8 cellular contexts compared by ENCODE assay signal in the genomic region with DNA sequence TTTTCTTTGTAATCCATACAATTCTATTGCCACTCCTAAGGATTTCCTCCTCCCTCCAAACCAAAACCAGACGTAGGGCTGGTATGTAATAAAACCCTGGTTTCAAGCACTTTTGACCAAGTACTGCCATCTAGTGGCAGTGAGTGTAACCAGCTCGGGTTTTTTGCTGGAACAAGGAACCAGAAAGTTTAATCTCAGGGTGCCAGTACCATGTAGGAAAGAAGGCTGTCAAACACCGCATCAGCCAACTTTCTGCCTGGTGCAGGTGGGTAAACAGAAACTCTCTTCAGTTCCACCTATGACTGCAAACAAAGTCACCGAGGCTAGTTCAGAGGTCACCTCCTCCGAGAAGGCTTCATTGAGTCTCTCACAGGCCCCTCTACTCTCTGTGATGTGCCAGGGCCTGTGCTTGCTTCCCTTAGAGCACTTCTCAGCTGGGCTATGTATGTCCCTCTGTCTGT. TPM values are rescaled to one million over a fixed set of nuclear protein-coding genes. Genes with fewer than 3 reads are reported as not detected.
DNase-seq lines count a peak whose midpoint lies in the region; ATAC-seq, FAIRE-seq and TF ChIP-seq lines count a peak whose summit lies in the region.

No MANE protein-coding gene starts in this region.

- H3K27me3 ChIP-seq in MM.1S (replicated peaks; ENCODE audit: insufficient read depth, low read length) (no peaks in the 10 kb centered on the region), prostate gland (replicated peaks; ENCODE audit: insufficient read depth) (no peaks in the 10 kb centered on the region)

- H3K4me1 ChIP-seq in MM.1S (ENCODE audit: low read length) (no peaks in the 10 kb centered on the region), prostate gland (replicated peaks) (no peaks in the 10 kb centered on the region)

- TF ChIP-seq CTCF in AG04449 (IDR thresholded peaks at IDR 0.05; ENCODE audit: insufficient read depth, low read length, missing control alignments) (peak; percentile 78), MM.1S (IDR thresholded peaks at IDR 0.05; ENCODE audit: low read length) (peak; percentile 86), prostate gland (IDR thresholded peaks at IDR 0.05) (peak; percentile 43 to 82 (median 72))

- ATAC-seq in activated naive CD8-positive, alpha-beta T cell treated with anti-CD3 and anti-CD28 coated beads, Interleukin-2, amount 50 U/mL, for 24 hours = no peak
- ATAC-seq in Right ventricle myocardium superior (ENCODE audit: poor library complexity) = peak; percentile 85
- no peak for ATAC-seq in GM21717 (IDR thresholded peaks at IDR 0.05; ENCODE audit: unreplicated experiment)

- H3K27me3 Mint-ChIP-seq in activated naive CD8-positive, alpha-beta T cell treated with anti-CD3 and anti-CD28 coated beads, Interleukin-2, amount 50 U/mL, for 24 hours = no peaks in the 10 kb centered on the region

- H3K79me2 ChIP-seq in MM.1S (ENCODE audit: low read length) = no peaks in the 10 kb centered on the region

- no peaks in the 10 kb centered on the region for H3K4me1 Mint-ChIP-seq in activated naive CD8-positive, alpha-beta T cell treated with anti-CD3 and anti-CD28 coated beads, Interleukin-2, amount 50 U/mL, for 24 hours

- no peak for DNase-seq in AG04449 (ENCODE audit: low read depth, low spot score)
- DNase-seq in GM18507 (ENCODE audit: extremely low spot score, insufficient read length, low read depth) = no peak
- DNase-seq in MM.1S = peak; percentile 76
- peak; percentile 78 for DNase-seq in SKM-1 treated with dmso at 0.1 percent for 144 hours (lab: John Stamatoyannopoulos, UW; ENCODE audit: unreplicated experiment)
- DNase-seq in activated naive CD8-positive, alpha-beta T cell treated with anti-CD3 and anti-CD28 coated beads, Interleukin-2, amount 50 U/mL, for 24 hours = peak; percentile 55
- DNase-seq in Right ventricle myocardium superior = no peak
- peak; percentile 43 for DNase-seq in prostate gland (ENCODE audit: low spot score)

- H3K27ac ChIP-seq in MM.1S (ENCODE audit: low read length) = no peak overlapping the region
- no peak overlapping the region for H3K27ac ChIP-seq in prostate gland

- H3K9me3 ChIP-seq in MM.1S (replicated peaks; ENCODE audit: insufficient read depth, low read length) (no peaks in the 10 kb centered on the region), prostate gland (no peaks in the 10 kb centered on the region)

- CTCF ChIA-PET in AG04449 (lab: Yijun Ruan, JAX) = interaction anchor here (0.6 to 12.6 kb wide), 17 partner anchors 8 to 159 kb away, joined by 3 to 247 read pairs (median 4); a partner anchor contains a TSS

- FAIRE-seq in GM18507 (lab: Jason Lieb, UNC) = peak; percentile 91

- H3K4me3 Mint-ChIP-seq in activated naive CD8-positive, alpha-beta T cell treated with anti-CD3 and anti-CD28 coated beads, Interleukin-2, amount 50 U/mL, for 24 hours = no peak overlapping the region

- no peak overlapping the region for H3K4me2 ChIP-seq in MM.1S (ENCODE audit: low read depth, low read length)

- H3K36me3 Mint-ChIP-seq in activated naive CD8-positive, alpha-beta T cell treated with anti-CD3 and anti-CD28 coated beads, Interleukin-2, amount 50 U/mL, for 24 hours (ENCODE audit: low read depth) = no peaks in the 10 kb centered on the region

- 20% methylated on average over 5 of the region's 5 CpGs for WGBS in prostate gland

- H4K20me1 ChIP-seq in MM.1S (ENCODE audit: insufficient read depth, low read length) = no peaks in the 10 kb centered on the region

- H3K4me3 ChIP-seq in AG04449 (ENCODE audit: low read depth, low read length) (no peak overlapping the region), MM.1S (ENCODE audit: low read length) (no peak overlapping the region), prostate gland (no peak overlapping the region)

- H3K9ac ChIP-seq in MM.1S (ENCODE audit: low read length) = no peak overlapping the region

- no peaks in the 10 kb centered on the region for H3F3A ChIP-seq in MM.1S (ENCODE audit: insufficient read depth, low read length)

- H3K36me3 ChIP-seq in MM.1S (replicated peaks; ENCODE audit: insufficient read depth, low read length) (no peaks in the 10 kb centered on the region), prostate gland (no peaks in the 10 kb centered on the region)

- no peak overlapping the region for H3K27ac Mint-ChIP-seq in activated naive CD8-positive, alpha-beta T cell treated with anti-CD3 and anti-CD28 coated beads, Interleukin-2, amount 50 U/mL, for 24 hours

- intact Hi-C loops in Right ventricle myocardium superior (cut with DNase I) = loop anchor here (2.0 kb wide), 1 partner anchor 99 kb away; no protein-coding TSS in a partner anchor
- intact Hi-C loops in prostate gland (cut with DNase I) = no loop called here

- no peak for TF ChIP-seq POLR2A in prostate gland (IDR thresholded peaks at IDR 0.05)

- no peaks in the 10 kb centered on the region for H3K9me2 ChIP-seq in MM.1S (replicated peaks; ENCODE audit: insufficient read depth, low read length)

- H3K9me3 Mint-ChIP-seq in activated naive CD8-positive, alpha-beta T cell treated with anti-CD3 and anti-CD28 coated beads, Interleukin-2, amount 50 U/mL, for 24 hours = no peaks in the 10 kb centered on the region

- no peak overlapping the region; the same call in 1 of the 2 replicates for H2AFZ ChIP-seq in MM.1S (ENCODE audit: low read length)

- POLR2A ChIA-PET in AG04449 (lab: Yijun Ruan, JAX) = interaction anchor here (0.6 to 1.4 kb wide), 2 partner anchors 10 to 26 kb away, joined by 3 to 4 read pairs; a partner anchor contains a TSS

RNA-seq across cellular contexts. Expression of a gene that starts 10.2 kb away (rescaled TPM):
- 27.4 TPM for total RNA-seq in Right ventricle myocardium superior
- total RNA-seq in prostate gland = 10 to 100 TPM in 1 of 2 donors, 1 to 10 TPM in 1; 2.6 to 47.7 TPM

RNA-seq across cellular contexts. Expression of a gene that starts 32.1 kb away (rescaled TPM):
- total RNA-seq in Right ventricle myocardium superior (not detected), prostate gland (not detected)

Comparison
In these comparisons a context has a peak if more than half of its experiments do, and no peak if none do; other contexts are left out.
1. DNase-seq: peak in MM.1S (single experiment), SKM-1 treated with dmso at 0.1 percent for 144 hours (single experiment), activated naive CD8-positive, alpha-beta T cell treated with anti-CD3 and anti-CD28 coated beads, Interleukin-2, amount 50 U/mL, for 24 hours (single experiment) and prostate gland (single experiment); none in AG04449 (single experiment), GM18507 (single experiment) and Right ventricle myocardium superior (single experiment).
2. Peak in every context shown above with its lines, with median percentiles within 50 percentile points of each other: CTCF ChIP-seq.